In the genomic region with DNA sequence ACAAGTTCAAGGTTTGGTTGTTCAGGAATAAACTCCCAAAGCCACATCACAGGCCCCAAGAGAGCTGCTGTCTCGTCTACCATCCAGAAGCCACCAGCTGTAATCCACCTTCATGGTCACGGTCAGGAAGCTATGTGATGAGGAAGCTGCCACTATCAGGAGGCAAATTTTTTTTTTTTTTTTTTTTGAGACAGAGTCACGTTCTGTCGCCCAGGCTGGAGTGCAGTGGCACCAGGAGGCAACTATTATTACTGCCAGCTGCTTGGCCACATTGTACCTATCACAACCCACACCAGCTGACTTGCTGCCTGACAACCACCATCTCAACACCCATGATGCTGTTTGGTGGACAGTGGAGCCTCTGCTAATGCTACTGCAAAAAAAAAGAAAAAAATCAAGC, we compare ENCODE assay signal across 26 cellular contexts.
"Had no signal": no experiment of that assay in that cellular context is flagged by ENCODE, and none has a peak within 500 bp of the region (broad histone marks: within the 10 kb centered on the region; RNA-seq: fewer than 3 reads in every experiment).

No MANE protein-coding gene starts in this region.

- H3K4me3 Mint-ChIP-seq: mesothelial cell of epicardium; naive thymus-derived CD4-positive, alpha-beta T cell; nephron; neural progenitor cell had no signal

- DNase-seq: dorsolateral prefrontal cortex; effector CD4-positive, alpha-beta T cell; gastrocnemius medialis; heart left ventricle; left cardiac atrium; left lung; mesenchymal stem cell; mucosa of descending colon; naive thymus-derived CD4-positive, alpha-beta T cell; stimulated activated CD4-positive, alpha-beta T cell treated with anti-CD3 and anti-CD28 coated beads, Interleukin-12 subunit alpha, Interleukin-12 subunit beta, amount 100 ng/mL, for 4 hours; stimulated activated CD4-positive, alpha-beta T cell treated with anti-CD3 and anti-CD28 coated beads, Interleukin-1b, Interleukin-23, amount 100 ng/mL, for 48 hours; stimulated activated CD4-positive, alpha-beta T cell treated with anti-CD3 and anti-CD28 coated beads, Interleukin-4, amount 100 ng/mL, for 1 hour; stimulated activated CD8-positive, alpha-beta memory T cell treated with anti-CD3 and anti-CD28 coated beads, Interleukin-4, amount 100 ng/mL, for 48 hours; stimulated activated naive CD4-positive, alpha-beta T cell treated with Interleukin-2 at 50 U/mL for 16 hours; substantia nigra; testis; tibial artery; upper lobe of left lung had no signal

- H3K36me3 ChIP-seq: gastrocnemius medialis, heart left ventricle, left lung, neural progenitor cell, prostate gland, right atrium auricular region, tibial artery, upper lobe of left lung had no signal

- H3K9ac ChIP-seq: neural progenitor cell had no signal

- H3K79me2 ChIP-seq: hepatocyte had no signal

- H3K4me1 ChIP-seq: gastrocnemius medialis, heart left ventricle, left lung, prostate gland, right atrium auricular region, testis, tibial artery, upper lobe of left lung had no signal

- H3K27me3 ChIP-seq: dorsolateral prefrontal cortex, gastrocnemius medialis, heart left ventricle, hepatocyte, left lung, neural progenitor cell, right atrium auricular region, testis, tibial artery, upper lobe of left lung had no signal

- H3K36me3 Mint-ChIP-seq: mesothelial cell of epicardium, neural progenitor cell had no signal

- H2AFZ ChIP-seq: hepatocyte, neural progenitor cell had no signal

- H3K4me2 ChIP-seq: hepatocyte, neural progenitor cell, smooth muscle cell had no signal

- H3K27ac ChIP-seq: dorsolateral prefrontal cortex, gastrocnemius medialis, heart left ventricle, hepatocyte, left lung, neural progenitor cell, prostate gland, right atrium auricular region, testis, tibial artery, upper lobe of left lung had no signal

- H3K4me3 ChIP-seq: dorsolateral prefrontal cortex, gastrocnemius medialis, heart left ventricle, hepatocyte, left lung, mucosa of descending colon, neural progenitor cell, prostate gland, right atrium auricular region, smooth muscle cell, testis, tibial artery, upper lobe of left lung had no signal

- H3K9me3 Mint-ChIP-seq: neural progenitor cell had no signal

- H3K9me3 ChIP-seq: gastrocnemius medialis, heart left ventricle, left lung, mucosa of descending colon, prostate gland, right atrium auricular region, testis, tibial artery, upper lobe of left lung had no signal

- ATAC-seq: gastrocnemius medialis; heart left ventricle; left cardiac atrium; left lung; mucosa of descending colon; naive thymus-derived CD4-positive, alpha-beta T cell; sciatic nerve had no signal

- H3K27ac Mint-ChIP-seq: mesothelial cell of epicardium; naive thymus-derived CD4-positive, alpha-beta T cell; nephron; neural progenitor cell had no signal

- H3K4me1 Mint-ChIP-seq: nephron had no signal
